ENCODE assay signal across 1 cellular context in genomic region chr17:73356561-73357170, GRCh38.
TF ChIP-seq lines count a peak whose summit lies in the region.

No MANE protein-coding gene starts in this region.

TF ChIP-seq in IMR-90, 13 proteins besides CTCF, POLR2A, EP300 and RAD21:
- TF ChIP-seq FOS (IDR thresholded peaks at IDR 0.05; ENCODE audit: low read depth, low read length), result no peak
- no peak for TF ChIP-seq USF2 (IDR thresholded peaks at IDR 0.05; ENCODE audit: low read depth, low read length)
- TF ChIP-seq MXI1 (IDR thresholded peaks at IDR 0.05; ENCODE audit: borderline replicate concordance, low read depth, low read length), result no peak
- no peak for TF ChIP-seq NFE2L2 (IDR thresholded peaks at IDR 0.05; ENCODE audit: low read depth, low read length)
- no peak for TF ChIP-seq SMC3 (IDR thresholded peaks at IDR 0.05; ENCODE audit: low read depth, low read length)
- no peak for TF ChIP-seq BHLHE40 (IDR thresholded peaks at IDR 0.05; ENCODE audit: low read depth, low read length)
- TF ChIP-seq CHD1 (IDR thresholded peaks at IDR 0.05; ENCODE audit: low read depth, low read length), result no peak
- TF ChIP-seq MAFK (IDR thresholded peaks at IDR 0.05; ENCODE audit: low read depth, low read length), result no peak
- TF ChIP-seq CEBPB (IDR thresholded peaks at IDR 0.05; ENCODE audit: low read depth, low read length), result no peak
- TF ChIP-seq MAZ (IDR thresholded peaks at IDR 0.05; ENCODE audit: borderline replicate concordance, low read depth, low read length), result no peak
- no peak for TF ChIP-seq ELK1 (IDR thresholded peaks at IDR 0.05; ENCODE audit: borderline replicate concordance, low read depth, low read length)
- no peak for TF ChIP-seq RCOR1 (IDR thresholded peaks at IDR 0.05; ENCODE audit: insufficient replicate concordance, low read length)
